7 cellular contexts compared by ENCODE assay signal in the genomic region with DNA sequence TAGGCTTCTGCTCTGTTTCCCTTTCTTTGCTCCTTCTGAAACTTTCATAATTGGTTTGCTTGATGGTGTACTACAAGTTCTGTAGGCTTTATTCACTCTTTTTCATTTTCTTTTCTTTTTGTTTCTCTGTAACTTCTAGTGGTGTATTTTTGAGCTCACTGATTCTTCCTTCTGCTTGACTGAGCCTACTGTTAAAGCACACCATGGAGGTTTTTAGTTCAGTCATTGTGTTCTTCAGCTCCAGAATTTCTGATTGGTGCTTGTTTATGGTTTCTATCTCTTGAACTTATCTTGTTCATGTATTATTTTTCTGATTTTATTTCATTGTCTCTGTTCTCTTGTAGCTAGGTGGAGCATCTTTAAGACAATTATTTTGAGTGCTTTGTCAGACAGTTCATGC. TPM values are rescaled to one million over a fixed set of nuclear protein-coding genes. Genes with fewer than 3 reads are reported as not detected.
"Had no signal": no experiment of that assay in that cellular context is flagged by ENCODE, and none has a peak within 500 bp of the region (broad histone marks: within the 10 kb centered on the region; RNA-seq: fewer than 3 reads in every experiment).

No MANE protein-coding gene starts in this region.

- DNase-seq: GM23248, GOT3, H7, KG1 had no signal

- H3K27me3 Mint-ChIP-seq: IgD-negative memory B cell had no signal

- ATAC-seq: HCT116 had no signal

- H3K4me3 Mint-ChIP-seq: IgD-negative memory B cell had no signal

RNA-seq across cellular contexts. Expression of a gene that starts 33.4 kb away (rescaled TPM):
- total RNA-seq: GM23248, H7, HT-29 had no signal
